Comparison of ENCODE assay signal across 2 cellular contexts in genomic region chr13:112723771-112724170, GRCh38.
TF ChIP-seq lines count a peak whose summit lies in the region.

No MANE protein-coding gene starts in this region.

TF ChIP-seq in HCT116, 20 proteins besides CTCF, POLR2A, EP300 and RAD21:
- TF ChIP-seq POLR2AphosphoS5 (IDR thresholded peaks at IDR 0.05; ENCODE audit: low read depth, low read length) (no peak), SRF (IDR thresholded peaks at IDR 0.05; ENCODE audit: low read depth) (no peak), SIN3A (IDR thresholded peaks at IDR 0.05; ENCODE audit: low read depth) (no peak), TCF7L2 (IDR thresholded peaks at IDR 0.05; ENCODE audit: borderline replicate concordance, extremely low read depth, insufficient read depth, insufficient read length) (no peak), REST (IDR thresholded peaks at IDR 0.05; ENCODE audit: low read depth) (no peak), ZFX (IDR thresholded peaks at IDR 0.05) (no peak), EZH2phosphoT487 (IDR thresholded peaks at IDR 0.05; ENCODE audit: borderline replicate concordance) (no peak), FOSL1 (IDR thresholded peaks at IDR 0.05; ENCODE audit: low read depth) (no peak)

TF ChIP-seq in K562, 482 proteins besides CTCF, POLR2A, EP300 and RAD21 (continued from another document):
- no peak for TF ChIP-seq GTF2A2 (tag; IDR thresholded peaks at IDR 0.05)
- TF ChIP-seq, protein P1, sequence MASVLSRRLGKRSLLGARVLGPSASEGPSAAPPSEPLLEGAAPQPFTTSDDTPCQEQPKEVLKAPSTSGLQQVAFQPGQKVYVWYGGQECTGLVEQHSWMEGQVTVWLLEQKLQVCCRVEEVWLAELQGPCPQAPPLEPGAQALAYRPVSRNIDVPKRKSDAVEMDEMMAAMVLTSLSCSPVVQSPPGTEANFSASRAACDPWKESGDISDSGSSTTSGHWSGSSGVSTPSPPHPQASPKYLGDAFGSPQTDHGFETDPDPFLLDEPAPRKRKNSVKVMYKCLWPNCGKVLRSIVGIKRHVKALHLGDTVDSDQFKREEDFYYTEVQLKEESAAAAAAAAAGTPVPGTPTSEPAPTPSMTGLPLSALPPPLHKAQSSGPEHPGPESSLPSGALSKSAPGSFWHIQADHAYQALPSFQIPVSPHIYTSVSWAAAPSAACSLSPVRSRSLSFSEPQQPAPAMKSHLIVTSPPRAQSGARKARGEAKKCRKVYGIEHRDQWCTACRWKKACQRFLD (CRISPR knock-in tag; IDR thresholded peaks at IDR 0.05), result no peak
- no peak for TF ChIP-seq THAP12 (CRISPR knock-in tag; IDR thresholded peaks at IDR 0.05)
- TF ChIP-seq SNIP1 (IDR thresholded peaks at IDR 0.05; ENCODE audit: low read depth), result no peak
- TF ChIP-seq MTA2 (IDR thresholded peaks at IDR 0.05; ENCODE audit: low read depth), result no peak
- no peak for TF ChIP-seq ZNF384 (IDR thresholded peaks at IDR 0.05; ENCODE audit: low read depth, low read length)
- no peak for TF ChIP-seq CCNT2 (IDR thresholded peaks at IDR 0.05; ENCODE audit: borderline replicate concordance, extremely low read depth, insufficient read length, low read depth, low read length)
- TF ChIP-seq ZNF347 (CRISPR knock-in tag; IDR thresholded peaks at IDR 0.05; ENCODE audit: low read depth), result no peak
- TF ChIP-seq RBBP5 (IDR thresholded peaks at IDR 0.05; ENCODE audit: borderline replicate concordance, insufficient read depth, low read length, poor library complexity, severe bottlenecking), result no peak
- TF ChIP-seq ATF1 (CRISPR knock-in tag; IDR thresholded peaks at IDR 0.05), result no peak
- no peak for TF ChIP-seq ATF1 (tag; IDR thresholded peaks at IDR 0.05)
- no peak for TF ChIP-seq HLTF (IDR thresholded peaks at IDR 0.05)
